Comparison of ENCODE assay signal across 12 cellular contexts in the genomic region with DNA sequence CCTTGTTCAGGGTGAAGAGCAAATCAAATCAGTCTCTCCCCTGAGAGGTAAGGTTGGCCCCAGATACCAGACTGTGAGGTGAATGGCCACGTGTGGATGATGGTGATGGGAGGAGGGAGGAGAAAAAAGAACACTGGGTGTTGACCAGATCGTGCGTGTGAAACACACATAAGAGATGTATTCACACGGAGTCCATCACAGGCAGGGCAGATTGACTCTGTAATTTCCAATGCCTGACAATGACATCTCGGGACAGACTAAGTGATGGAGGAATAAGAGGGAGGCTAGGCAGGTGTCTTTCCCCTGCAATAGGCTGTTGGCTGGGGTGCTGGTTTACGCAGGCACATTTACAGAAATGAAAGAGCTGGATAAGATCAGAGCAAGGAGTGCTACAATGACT. TPM values are rescaled to one million over a fixed set of nuclear protein-coding genes. Genes with fewer than 3 reads are reported as not detected.
DNase-seq lines count a peak whose midpoint lies in the region; ATAC-seq and TF ChIP-seq lines count a peak whose summit lies in the region.
"Had no signal": no experiment of that assay in that cellular context is flagged by ENCODE, and none has a peak within 500 bp of the region (broad histone marks: within the 10 kb centered on the region; RNA-seq: fewer than 3 reads in every experiment).

No MANE protein-coding gene starts in this region.

- ATAC-seq in HG02759 (IDR thresholded peaks at IDR 0.05; ENCODE audit: unreplicated experiment): no peak
- no peak for ATAC-seq in GM21381 (IDR thresholded peaks at IDR 0.05; ENCODE audit: unreplicated experiment)

- no peaks in the 10 kb centered on the region for H3K36me3 ChIP-seq in iPS-20b (ENCODE audit: insufficient read depth, low read depth, low read length)
- H3K36me3 ChIP-seq: heart right ventricle, WERI-Rb-1 had no signal

- H3K4me1 Mint-ChIP-seq in immature natural killer cell: peaks cover 22 to 30% of the 10 kb centered on the region in 2 donors

- no peaks in the 10 kb centered on the region for H3K9me3 ChIP-seq in iPS-20b (ENCODE audit: insufficient read depth, low read depth, low read length)
- H3K9me3 ChIP-seq: heart right ventricle had no signal

- no peaks in the 10 kb centered on the region for H3K9me3 Mint-ChIP-seq in immature natural killer cell

- in situ Hi-C loops in G401 (cut with HindIII; ENCODE audit: low sequenced_read_pairs): no loop called here

- H3K9ac ChIP-seq in iPS-20b (ENCODE audit: low read depth, low read length): peak overlapping the region; percentile 4; the same call in 1 of the 2 replicates

- DNase-seq in G401 (ENCODE audit: low spot score) (peak; percentile 40), putamen (ENCODE audit: low spot score) (peak; percentile 9), immature natural killer cell (no peak), NOMO-1 treated with dmso at 0.1 percent for 144 hours (lab: John Stamatoyannopoulos, UW; ENCODE audit: unreplicated experiment) (no peak)

- H3K4me3 Mint-ChIP-seq in immature natural killer cell: peak overlapping the region in 1 of 5 donors; percentile 15
- H3K4me3 Mint-ChIP-seq: natural killer cell treated with Interleukin-12 subunit alpha and Interleukin-12 subunit beta and Interleukin-15 and Interleukin-18, amount 100 ng/mL, for 72 hours had no signal

- no peaks in the 10 kb centered on the region for H3K27me3 ChIP-seq in iPS-20b (ENCODE audit: insufficient read depth, low read length)
- H3K27me3 ChIP-seq: heart right ventricle had no signal

- H3K36me3 Mint-ChIP-seq in immature natural killer cell: peaks cover 0 to 4% (median 0%) of the 10 kb centered on the region in 3 donors
- H3K36me3 Mint-ChIP-seq: natural killer cell treated with Interleukin-12 subunit alpha and Interleukin-12 subunit beta and Interleukin-15 and Interleukin-18, amount 100 ng/mL, for 72 hours had no signal

- peaks cover 24% of the 10 kb centered on the region for H3K4me1 ChIP-seq in iPS-20b (ENCODE audit: insufficient read depth, low read length)

- TF ChIP-seq CTCF in VCaP (conservative IDR thresholded peaks at IDR 0.05): no peak

- peak overlapping the region in 2 of 6 donors; percentile 43 to 47 for H3K27ac Mint-ChIP-seq in immature natural killer cell

- peak overlapping the region; percentile 63 for H3K27ac ChIP-seq in VCaP
- H3K27ac ChIP-seq in iPS-20b (ENCODE audit: low read length): no peak overlapping the region
- H3K27ac ChIP-seq: WERI-Rb-1 had no signal

- no peak overlapping the region for H3K4me3 ChIP-seq in iPS-20b (ENCODE audit: low read length)
- H3K4me3 ChIP-seq: heart right ventricle had no signal

- H3K27me3 Mint-ChIP-seq in immature natural killer cell (ENCODE audit: low read depth in 3 of 3): peaks cover 1 to 9% (median 5%) of the 10 kb centered on the region in 3 donors

RNA-seq across cellular contexts. Expression of a gene that starts 43.0 kb away (rescaled TPM):
- 0.62 TPM in 1 of 2 replicates, not detected in the other for total RNA-seq in G401 (2014; rRNA removed; shearing (Covaris generic))
- not detected for polyA plus RNA-seq in immature natural killer cell
- total RNA-seq: mammary epithelial cell; natural killer cell treated with Interleukin-12 subunit alpha and Interleukin-12 subunit beta and Interleukin-15 and Interleukin-18, amount 100 ng/mL, for 72 hours had no signal
- polyA plus RNA-seq: mammary epithelial cell had no signal

Comparison
In these comparisons a context has a peak if more than half of its experiments do, and no peak if none do; other contexts are left out.
1. DNase-seq: peak in G401 (single experiment) and putamen (single experiment); none in immature natural killer cell (0 of 3) and NOMO-1 treated with dmso at 0.1 percent for 144 hours (single experiment).